21 cellular contexts compared by ENCODE assay signal in genomic region chr7:157132796-157133195, GRCh38.
"Had no signal": no experiment of that assay in that cellular context is flagged by ENCODE, and none has a peak within 500 bp of the region (broad histone marks: within the 10 kb centered on the region; RNA-seq: fewer than 3 reads in every experiment).

No MANE protein-coding gene starts in this region.

- DNase-seq: Karpas-422, KG1, MM.1S, NCI-H1092 treated with DMSO at 0.1 percent for 48 hours, NCI-H1436 treated with DMSO at 0.1 percent for 48 hours, NCI-H1694, NCI-H187 treated with DMSO at 0.1 percent for 48 hours, NCI-H2029 treated with DMSO at 0.1 percent for 48 hours, NCI-H2171 treated with DMSO at 0.1 percent for 48 hours, NCI-H524, NCI-H526 treated with DMSO at 0.1 percent for 48 hours, NCI-H748 treated with DMSO at 0.1 percent for 48 hours, SHP77, SK-N-SH, SW 1271, T-cell had no signal

- H3K4me1 ChIP-seq: Peyer's patch had no signal

- H3K4me2 ChIP-seq: SK-N-SH had no signal

- ATAC-seq: T-cell had no signal

- FAIRE-seq: HTR-8/SVneo had no signal

- H3K4me3 ChIP-seq: Peyer's patch, SJSA1 had no signal

- H3K9ac ChIP-seq: SK-N-SH had no signal

- H3K9me2 ChIP-seq: SK-N-SH had no signal

- H3K27ac ChIP-seq: HL-60, Peyer's patch, RWPE1, SJSA1 had no signal

- H3K9me3 ChIP-seq: Peyer's patch, SJSA1, SK-N-SH had no signal

- H3K27me3 ChIP-seq: Peyer's patch had no signal

- H3K36me3 ChIP-seq: Peyer's patch, SJSA1 had no signal
